Comparison of ENCODE assay signal across 19 cellular contexts in the genomic region with DNA sequence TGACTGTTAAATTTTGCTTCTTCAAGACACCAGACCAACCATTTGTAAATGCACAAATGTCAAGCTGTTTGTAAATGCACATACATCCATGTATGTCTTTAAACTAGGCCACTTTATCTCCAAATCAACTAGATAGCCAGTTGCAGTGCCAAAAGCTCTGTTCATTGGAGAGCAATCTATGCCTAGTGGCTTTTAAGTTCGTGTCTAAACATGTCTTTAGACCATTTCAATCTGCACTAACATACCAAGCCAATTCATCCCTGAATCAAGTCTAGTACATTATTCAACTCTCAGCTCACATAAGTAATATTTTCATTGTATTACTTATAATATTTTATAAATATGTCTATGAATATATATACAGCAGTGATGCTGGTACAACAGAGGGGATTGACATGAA.
"Had no signal": no experiment of that assay in that cellular context is flagged by ENCODE, and none has a peak within 500 bp of the region (broad histone marks: within the 10 kb centered on the region; RNA-seq: fewer than 3 reads in every experiment).

No MANE protein-coding gene starts in this region.

- H3K27ac ChIP-seq: heart left ventricle, neutrophil, psoas muscle, right lobe of liver, spleen, tibial artery, upper lobe of left lung, uterus had no signal

- H3K36me3 ChIP-seq: heart left ventricle, neutrophil, right lobe of liver, spleen, tibial artery, upper lobe of left lung, uterus had no signal

- ATAC-seq: heart left ventricle; naive thymus-derived CD8-positive, alpha-beta T cell; psoas muscle; right lobe of liver; stimulated activated memory B cell treated with anti-CD40 and anti-IgM and Interleukin-4, amounts not matched to agents 10 μg/mL and 1 μg/mL and 100 μg/mL, for 72 hours had no signal

- H3K27ac Mint-ChIP-seq: endodermal cell; naive thymus-derived CD8-positive, alpha-beta T cell; stimulated activated memory B cell treated with anti-CD40 and anti-IgM and Interleukin-4, amounts not matched to agents 10 μg/mL and 1 μg/mL and 100 μg/mL, for 72 hours; stimulated activated naive CD8-positive, alpha-beta T cell treated with anti-CD3 and anti-CD28 coated beads, Interleukin-15, Interleukin-2, amounts not matched to agents 100 ng/mL and 50 ng/mL, for 24 hours had no signal

- H3K4me1 Mint-ChIP-seq: endodermal cell; naive thymus-derived CD8-positive, alpha-beta T cell; stimulated activated memory B cell treated with anti-CD40 and anti-IgM and Interleukin-4, amounts not matched to agents 10 μg/mL and 1 μg/mL and 100 μg/mL, for 72 hours had no signal

- H3K4me3 Mint-ChIP-seq: endodermal cell; naive thymus-derived CD8-positive, alpha-beta T cell; stimulated activated memory B cell treated with anti-CD40 and anti-IgM and Interleukin-4, amounts not matched to agents 10 μg/mL and 1 μg/mL and 100 μg/mL, for 72 hours; stimulated activated naive CD8-positive, alpha-beta T cell treated with anti-CD3 and anti-CD28 coated beads, Interleukin-15, Interleukin-2, amounts not matched to agents 100 ng/mL and 50 ng/mL, for 24 hours had no signal

- H3K27me3 ChIP-seq: heart left ventricle, neutrophil, right lobe of liver, spleen, tibial artery, upper lobe of left lung, uterus had no signal

- H3K36me3 Mint-ChIP-seq: stimulated activated memory B cell treated with anti-CD40 and anti-IgM and Interleukin-4, amounts not matched to agents 10 μg/mL and 1 μg/mL and 100 μg/mL, for 72 hours had no signal

- H3K4me1 ChIP-seq: heart left ventricle, psoas muscle, right lobe of liver, spleen, tibial artery, upper lobe of left lung, uterus had no signal

- H3K4me3 ChIP-seq: heart left ventricle, psoas muscle, right lobe of liver, spleen, tibial artery, upper lobe of left lung, uterus had no signal

- H3K27me3 Mint-ChIP-seq: naive thymus-derived CD8-positive, alpha-beta T cell; stimulated activated memory B cell treated with anti-CD40 and anti-IgM and Interleukin-4, amounts not matched to agents 10 μg/mL and 1 μg/mL and 100 μg/mL, for 72 hours; stimulated activated naive CD8-positive, alpha-beta T cell treated with anti-CD3 and anti-CD28 coated beads, Interleukin-15, Interleukin-2, amounts not matched to agents 100 ng/mL and 50 ng/mL, for 24 hours had no signal

- H3K9me3 ChIP-seq: neutrophil, right lobe of liver, spleen, tibial artery, uterus had no signal

- H3K9me3 Mint-ChIP-seq: endodermal cell had no signal

- DNase-seq: effector CD4-positive, alpha-beta T cell; endodermal cell; heart left ventricle; hippocampal formation; kidney glomerular epithelial cell; naive thymus-derived CD8-positive, alpha-beta T cell; psoas muscle; retina; right lobe of liver; spleen; stimulated activated CD4-positive, alpha-beta T cell treated with anti-CD3 and anti-CD28 coated beads, Interleukin-15, amount 100 ng/mL, for 24 hours; stimulated activated CD4-positive, alpha-beta T cell treated with anti-CD3 and anti-CD28 coated beads, Interleukin-1b, Interleukin-23, amount 100 ng/mL, for 48 hours; stimulated activated CD4-positive, alpha-beta T cell treated with anti-CD3 and anti-CD28 coated beads, Interleukin-4, amount 100 ng/mL, for 24 hours; tibial artery; upper lobe of left lung; uterus had no signal
